1 cellular context compared by ENCODE assay signal in the genomic region with DNA sequence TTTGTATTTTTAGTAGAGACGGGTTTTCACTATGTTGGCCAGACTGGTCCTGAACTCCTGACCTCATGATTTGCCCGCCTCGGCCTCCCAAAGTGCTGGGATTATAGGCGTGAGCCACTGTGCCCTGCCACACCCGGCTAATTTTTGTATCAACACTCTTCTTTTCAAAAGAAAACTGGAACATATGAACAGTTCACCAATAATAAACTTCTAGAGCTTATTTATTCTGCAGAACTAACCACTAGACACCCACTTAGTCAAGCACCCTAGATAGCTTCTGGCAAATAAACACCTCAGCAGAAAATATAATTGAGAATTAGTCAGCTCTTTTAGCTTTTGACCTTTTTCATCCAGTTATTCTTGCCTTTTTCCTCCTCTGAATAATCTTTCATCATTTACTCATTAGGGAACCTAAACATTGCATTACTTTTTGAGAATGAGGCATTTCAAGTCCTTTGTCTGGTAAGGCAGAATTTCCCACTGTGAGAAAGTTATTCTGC.
A peak's percentile ranks its signal among the peaks of the same experiment; 100 is the strongest.
TF ChIP-seq lines count a peak whose summit lies in the region.

No MANE protein-coding gene starts in this region.

TF ChIP-seq in IMR-90, 13 proteins besides CTCF, POLR2A, EP300 and RAD21 (continued from another document):
- TF ChIP-seq MAFK (IDR thresholded peaks at IDR 0.05; ENCODE audit: low read depth, low read length), result peak; percentile 48
